In genomic region chr1:231625975-231626534, GRCh38 we compare ENCODE assay signal across 8 cellular contexts. TPM values are rescaled to one million over a fixed set of nuclear protein-coding genes. Genes with fewer than 3 reads are reported as not detected.
DNase-seq lines count a peak whose midpoint lies in the region; ATAC-seq and TF ChIP-seq lines count a peak whose summit lies in the region.

No MANE protein-coding gene starts in this region.

- H3K79me2 ChIP-seq in Karpas-422 (ENCODE audit: low read length) = no peaks in the 10 kb centered on the region

- H3K9me3 ChIP-seq in BLaER1 treated with 17β-estradiol and CSF1 and Interleukin-3, amounts not matched to agents 10 nM and 100 nM (replicated peaks in 1 of 11) = peaks cover 0 to 10% (median 4%) of the 10 kb centered on the region in 11 experiments; a peak in 7 of 22 replicates
- H3K9me3 ChIP-seq in Karpas-422 (ENCODE audit: low read length) = no peaks in the 10 kb centered on the region

- H3K36me3 ChIP-seq in BLaER1 treated with 17β-estradiol and CSF1 and Interleukin-3, amounts not matched to agents 10 nM and 100 nM = peaks cover 0 to 15% (median 0%) of the 10 kb centered on the region in 11 experiments; a peak in 5 of 22 replicates
- H3K36me3 ChIP-seq in Karpas-422 (ENCODE audit: insufficient read depth, low read length) = no peaks in the 10 kb centered on the region

- no peaks in the 10 kb centered on the region for H3K9me2 ChIP-seq in Karpas-422 (replicated peaks; ENCODE audit: insufficient read depth, low read length)

- peak overlapping the region; percentile 72 to 98 (median 83); a peak in 19 of 20 replicates for H3K4me3 ChIP-seq in BLaER1 treated with 17β-estradiol and CSF1 and Interleukin-3, amounts not matched to agents 10 nM and 100 nM
- peak overlapping the region; percentile 86 for H3K4me3 ChIP-seq in Karpas-422 (ENCODE audit: low read length)

- peak; percentile 60 for DNase-seq in Karpas-422
- DNase-seq in central memory CD8-positive, alpha-beta T cell (ENCODE audit: low spot score in 2 of 2) = no peak
- no peak for DNase-seq in natural killer cell treated with Interleukin-12 subunit alpha and Interleukin-12 subunit beta and Interleukin-15 and Interleukin-18, amount 100 ng/mL, for 72 hours (ENCODE audit: low spot score)
- DNase-seq in GM10266 (ENCODE audit: extremely low spot score) = no peak
- DNase-seq in dedifferentiated amniotic fluid mesenchymal stem cell (ENCODE audit: extremely low spot score) = no peak

- peak overlapping the region in 9 of 11 experiments; percentile 80 to 96 (median 91); a peak in 17 of 22 replicates for H3K27ac ChIP-seq in BLaER1 treated with 17β-estradiol and CSF1 and Interleukin-3, amounts not matched to agents 10 nM and 100 nM
- H3K27ac ChIP-seq in Karpas-422 (ENCODE audit: low read length) = no peak overlapping the region

- H3K27me3 ChIP-seq in BLaER1 treated with 17β-estradiol and CSF1 and Interleukin-3, amounts not matched to agents 10 nM and 100 nM = no peaks in the 10 kb centered on the region
- peaks cover 3% of the 10 kb centered on the region; the same call in 1 of the 2 replicates for H3K27me3 ChIP-seq in Karpas-422 (ENCODE audit: low read length)

- peaks cover 26% of the 10 kb centered on the region for H3K27me3 Mint-ChIP-seq in central memory CD8-positive, alpha-beta T cell
- H3K27me3 Mint-ChIP-seq in natural killer cell treated with Interleukin-12 subunit alpha and Interleukin-12 subunit beta and Interleukin-15 and Interleukin-18, amount 100 ng/mL, for 72 hours = peaks cover 18% of the 10 kb centered on the region in 2 donors

- H3K36me3 Mint-ChIP-seq in central memory CD8-positive, alpha-beta T cell (ENCODE audit: insufficient read depth) = peaks cover 3% of the 10 kb centered on the region
- H3K36me3 Mint-ChIP-seq in natural killer cell treated with Interleukin-12 subunit alpha and Interleukin-12 subunit beta and Interleukin-15 and Interleukin-18, amount 100 ng/mL, for 72 hours = no peaks in the 10 kb centered on the region

- peak overlapping the region; percentile 92 for H2AFZ ChIP-seq in Karpas-422 (ENCODE audit: low read length)

- H3K9ac ChIP-seq in BLaER1 treated with 17β-estradiol and CSF1 and Interleukin-3, amounts not matched to agents 10 nM and 100 nM = peak overlapping the region in 9 of 11 experiments; percentile 82 to 95 (median 88); a peak in 15 of 22 replicates
- H3K9ac ChIP-seq in Karpas-422 (ENCODE audit: low read length) = peak overlapping the region; percentile 73

- H3K4me2 ChIP-seq in BLaER1 treated with 17β-estradiol and CSF1 and Interleukin-3, amounts not matched to agents 10 nM and 100 nM = peak overlapping the region; percentile 64 to 99 (median 95); a peak in 21 of 22 replicates
- H3K4me2 ChIP-seq in Karpas-422 (ENCODE audit: low read depth, low read length, poor library complexity, severe bottlenecking) = peak overlapping the region; percentile 100

- H3K27ac Mint-ChIP-seq in central memory CD8-positive, alpha-beta T cell (ENCODE audit: low read depth) = peak overlapping the region; percentile 84
- peak overlapping the region; percentile 40 to 72 for H3K27ac Mint-ChIP-seq in natural killer cell treated with Interleukin-12 subunit alpha and Interleukin-12 subunit beta and Interleukin-15 and Interleukin-18, amount 100 ng/mL, for 72 hours

- no peaks in the 10 kb centered on the region for H3K9me3 Mint-ChIP-seq in central memory CD8-positive, alpha-beta T cell
- no peaks in the 10 kb centered on the region for H3K9me3 Mint-ChIP-seq in natural killer cell treated with Interleukin-12 subunit alpha and Interleukin-12 subunit beta and Interleukin-15 and Interleukin-18, amount 100 ng/mL, for 72 hours

- H3K4me1 ChIP-seq in BLaER1 treated with 17β-estradiol and CSF1 and Interleukin-3, amounts not matched to agents 10 nM and 100 nM = peaks cover 28 to 43% (median 32%) of the 10 kb centered on the region in 10 experiments
- peaks cover 29% of the 10 kb centered on the region for H3K4me1 ChIP-seq in Karpas-422 (ENCODE audit: low read length)

- no peak for TF ChIP-seq CTCF in GM10266 (IDR thresholded peaks at IDR 0.05; ENCODE audit: control insufficient read depth, insufficient read depth, low read depth, missing control alignments)

- H3K4me1 Mint-ChIP-seq in central memory CD8-positive, alpha-beta T cell = peaks cover 12% of the 10 kb centered on the region
- peaks cover 18 to 24% of the 10 kb centered on the region in 2 donors for H3K4me1 Mint-ChIP-seq in natural killer cell treated with Interleukin-12 subunit alpha and Interleukin-12 subunit beta and Interleukin-15 and Interleukin-18, amount 100 ng/mL, for 72 hours (ENCODE audit: low read depth in 2 of 2)

- peak overlapping the region; percentile 87 for H3K4me3 Mint-ChIP-seq in central memory CD8-positive, alpha-beta T cell
- H3K4me3 Mint-ChIP-seq in natural killer cell treated with Interleukin-12 subunit alpha and Interleukin-12 subunit beta and Interleukin-15 and Interleukin-18, amount 100 ng/mL, for 72 hours = peak overlapping the region; percentile 87

- no peak for ATAC-seq in central memory CD8-positive, alpha-beta T cell (replicated peaks; ENCODE audit: extremely low read depth, poor library complexity, severe bottlenecking)
- no peak for ATAC-seq in natural killer cell treated with Interleukin-12 subunit alpha and Interleukin-12 subunit beta and Interleukin-15 and Interleukin-18, amount 100 ng/mL, for 72 hours
- ATAC-seq in GM18870 (IDR thresholded peaks at IDR 0.05; ENCODE audit: unreplicated experiment) = no peak
- no peak for ATAC-seq in GM21390 (IDR thresholded peaks at IDR 0.05; ENCODE audit: unreplicated experiment)

- peaks cover 0 to 31% (median 19%) of the 10 kb centered on the region in 11 experiments; a peak in 13 of 22 replicates for H4K20me1 ChIP-seq in BLaER1 treated with 17β-estradiol and CSF1 and Interleukin-3, amounts not matched to agents 10 nM and 100 nM
- H4K20me1 ChIP-seq in Karpas-422 (ENCODE audit: insufficient read depth, low read depth, low read length) = no peaks in the 10 kb centered on the region

RNA-seq across cellular contexts. Expression of gene DISC1, which starts 0.5 kb away (rescaled TPM):
- total RNA-seq in Karpas-422 (2014; rRNA removed; shearing (Covaris generic); ENCODE audit: low replicate concordance) = 4.3 and 6.4 TPM in 2 replicates
- total RNA-seq in natural killer cell treated with Interleukin-12 subunit alpha and Interleukin-12 subunit beta and Interleukin-15 and Interleukin-18, amount 100 ng/mL, for 72 hours = 1 to 10 TPM; 4.0 to 8.8 TPM
